ENCODE assay signal across 8 cellular contexts in genomic region chr21:45130324-45130774, GRCh38. TPM values are rescaled to one million over a fixed set of nuclear protein-coding genes. Genes with fewer than 3 reads are reported as not detected.
DNase-seq lines count a peak whose midpoint lies in the region; ATAC-seq, FAIRE-seq and TF ChIP-seq lines count a peak whose summit lies in the region.

No MANE protein-coding gene starts in this region.

- H3K79me2 ChIP-seq in MM.1S (ENCODE audit: low read length) = no peaks in the 10 kb centered on the region

- H3K9me2 ChIP-seq in MM.1S (replicated peaks; ENCODE audit: insufficient read depth, low read length) = no peaks in the 10 kb centered on the region

- H3K27ac ChIP-seq in AG04450 (ENCODE audit: low read depth, low read length) (peak overlapping the region; percentile 71), MM.1S (ENCODE audit: low read length) (no peak overlapping the region)

- H3K4me2 ChIP-seq in MM.1S (ENCODE audit: low read depth, low read length) = peak overlapping the region; percentile 21; the same call in 1 of the 2 replicates

- H3K4me3 ChIP-seq in AG04450 (ENCODE audit: low read depth, low read length) (peak overlapping the region; percentile 55), MM.1S (ENCODE audit: low read length) (no peak overlapping the region), bronchial epithelial cell (ENCODE audit: low read depth, low read length) (no peak overlapping the region), mucosa of stomach (ENCODE audit: low read length) (no peak overlapping the region), lower leg skin (ENCODE audit: low read depth, poor library complexity, severe bottlenecking) (no peak overlapping the region)

- no peak overlapping the region for H2AFZ ChIP-seq in MM.1S (ENCODE audit: low read length)

- H3K36me3 ChIP-seq in MM.1S (replicated peaks; ENCODE audit: insufficient read depth, low read length) (no peaks in the 10 kb centered on the region), bronchial epithelial cell (ENCODE audit: control insufficient read depth, insufficient read depth, low read length) (no peaks in the 10 kb centered on the region), mucosa of stomach (ENCODE audit: control insufficient read depth, insufficient read depth, low read length) (no peaks in the 10 kb centered on the region)

- TF ChIP-seq CTCF in AG04450 (IDR thresholded peaks at IDR 0.05; ENCODE audit: low read depth, low read length) (no peak), MM.1S (IDR thresholded peaks at IDR 0.05; ENCODE audit: low read length) (no peak), bronchial epithelial cell (IDR thresholded peaks at IDR 0.05; ENCODE audit: insufficient read depth, low read length, severe bottlenecking) (no peak), lower leg skin (IDR thresholded peaks at IDR 0.05) (no peak)

- no peaks in the 10 kb centered on the region for H3K27me3 ChIP-seq in AG04450 (ENCODE audit: control insufficient read depth, insufficient read depth, low read length)
- H3K27me3 ChIP-seq in MM.1S (replicated peaks; ENCODE audit: insufficient read depth, low read length) = peaks cover 84% of the 10 kb centered on the region
- no peaks in the 10 kb centered on the region for H3K27me3 ChIP-seq in bronchial epithelial cell (ENCODE audit: control insufficient read depth, insufficient read depth, low read length)
- no peaks in the 10 kb centered on the region for H3K27me3 ChIP-seq in mucosa of stomach (ENCODE audit: control insufficient read depth, insufficient read depth, low read length)

- H3F3A ChIP-seq in MM.1S (ENCODE audit: insufficient read depth, low read length) = no peaks in the 10 kb centered on the region

- CTCF ChIA-PET in AG04450 (lab: Charles Lee) = interaction anchor here (0.7 to 4.9 kb wide), 6 partner anchors 7 to 255 kb away, joined by 3 to 63 read pairs (median 16); no protein-coding TSS in a partner anchor

- H3K9me3 ChIP-seq in AG04450 (ENCODE audit: control insufficient read depth, insufficient read depth, low read length) (no peaks in the 10 kb centered on the region), MM.1S (replicated peaks; ENCODE audit: insufficient read depth, low read length) (no peaks in the 10 kb centered on the region), mucosa of stomach (ENCODE audit: control insufficient read depth, low read length) (no peaks in the 10 kb centered on the region)

- intact Hi-C loops in lower leg skin (cut with DNase I; ENCODE audit: low total_unique reads) = no loop called here

- DNase-seq in AG04450 (ENCODE audit: low read depth, low spot score) = no peak
- DNase-seq in MM.1S = no peak
- peak; percentile 76 for DNase-seq in bronchial epithelial cell (ENCODE audit: low read depth)
- DNase-seq in COLO668 (lab: John Stamatoyannopoulos, UW; ENCODE audit: unreplicated experiment) = no peak
- no peak for DNase-seq in lower leg skin (ENCODE audit: low spot score in 2 of 2)
- DNase-seq in occipital lobe (lab: John Stamatoyannopoulos, UW) = no peak

- no peak for FAIRE-seq in bronchial epithelial cell (lab: Jason Lieb, UNC)

- POLR2A ChIA-PET in AG04450 (lab: Yijun Ruan, JAX) = interaction anchor here (0.6 to 1.1 kb wide), 3 partner anchors 168 to 181 kb away, joined by 3 to 5 read pairs (median 3); no protein-coding TSS in a partner anchor

- H3K4me1 ChIP-seq in MM.1S (ENCODE audit: low read length) = no peaks in the 10 kb centered on the region
- peaks cover 10% of the 10 kb centered on the region for H3K4me1 ChIP-seq in mucosa of stomach (ENCODE audit: control insufficient read depth, insufficient read depth, low read length)

- no peaks in the 10 kb centered on the region for H4K20me1 ChIP-seq in MM.1S (ENCODE audit: insufficient read depth, low read length)

- TF ChIP-seq POLR2A in lower leg skin (IDR thresholded peaks at IDR 0.05) = no peak

- WGBS in lower leg skin, 2 donors = 7 to 9% methylated on average over 10 of the region's 10 CpGs

- ATAC-seq in HG02885 (IDR thresholded peaks at IDR 0.05; ENCODE audit: poor library complexity, unreplicated experiment) = no peak

- no peak overlapping the region for H3K9ac ChIP-seq in MM.1S (ENCODE audit: low read length)
- H3K9ac ChIP-seq in mucosa of stomach (ENCODE audit: low read length) = peak overlapping the region; percentile 23

RNA-seq across cellular contexts. Expression of gene ADARB1, which starts 56.0 kb away (rescaled TPM):
- 25.3 and 27.9 TPM in 2 replicates for polyA plus RNA-seq in AG04450 (2011; rRNA removed)
- polyA minus RNA-seq in AG04450 (2011; rRNA and poly(A)+ RNA removed) = 46.2 and 48.1 TPM in 2 replicates
- total RNA-seq in bronchial epithelial cell (10.0 and 14.0 TPM in 2 replicates), lower leg skin (10 to 100 TPM; 14.6 to 21.9 (median 16.6) TPM), occipital lobe (17.0 TPM)
